8 cellular contexts compared by ENCODE assay signal in the genomic region with DNA sequence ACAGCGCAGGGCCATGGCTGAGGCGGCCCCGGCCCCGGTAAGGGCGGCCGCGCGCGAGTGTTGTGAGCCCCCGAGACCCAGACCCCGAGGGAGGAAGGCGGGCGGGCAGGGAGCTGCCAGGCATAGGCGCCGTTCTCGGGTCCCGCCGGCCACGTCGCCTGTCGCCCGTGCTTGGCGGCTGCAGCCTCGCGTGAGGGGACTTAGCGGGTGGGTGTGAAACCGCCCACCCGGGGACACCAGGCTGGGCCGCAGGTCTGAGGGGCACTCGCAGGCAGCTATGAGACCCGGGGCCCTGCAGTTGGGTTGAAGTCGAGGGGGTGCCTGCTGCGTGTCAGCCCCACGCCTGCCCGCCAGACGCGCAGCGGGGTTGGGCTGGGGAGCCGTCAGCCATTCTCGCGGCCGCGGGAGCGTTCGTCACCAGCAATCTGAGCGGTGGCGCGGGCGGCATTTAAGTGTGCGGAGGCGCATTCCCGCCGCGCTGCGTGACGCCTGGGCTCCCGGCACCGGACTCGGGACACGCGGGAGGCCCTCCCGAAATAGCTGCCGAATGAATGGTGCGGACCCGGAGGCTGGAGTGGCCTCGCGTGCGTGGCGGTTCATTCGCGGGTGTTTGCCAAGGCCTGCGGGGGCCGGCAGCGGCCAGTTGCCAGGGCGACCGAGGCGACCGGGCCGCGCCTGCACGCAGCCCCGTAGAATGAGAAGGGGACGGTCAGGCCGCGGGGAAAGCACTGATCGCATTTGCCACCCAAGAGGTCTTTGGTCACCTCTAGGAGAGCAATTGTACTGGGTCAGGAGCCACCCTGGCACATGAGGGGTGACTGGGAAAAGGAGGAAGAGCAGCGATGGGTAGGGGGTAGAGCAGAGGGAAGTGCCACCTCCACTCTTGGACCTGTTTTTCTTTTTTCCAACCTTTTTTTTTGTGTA. TPM values are rescaled to one million over a fixed set of nuclear protein-coding genes. Genes with fewer than 3 reads are reported as not detected.
DNase-seq lines count a peak whose midpoint lies in the region; ATAC-seq lines count a peak whose summit lies in the region.

No MANE protein-coding gene starts in this region.

- H3K9me3 Mint-ChIP-seq in IgD-negative memory B cell: no peaks in the 10 kb centered on the region

- H3K27ac ChIP-seq in skin epidermis: peak overlapping the region; percentile 65 to 99 (median 94)

- in situ Hi-C loops in T47D (cut with HindIII; ENCODE audit: low pct_unique_long_range_greater_than_20kb, low sequenced_read_pairs): no loop called here

- ATAC-seq in GM21717 (IDR thresholded peaks at IDR 0.05; ENCODE audit: unreplicated experiment): peak; percentile 39

- peak overlapping the region; percentile 61 to 98 (median 83) for H3K4me3 ChIP-seq in skin epidermis

- H3K27me3 Mint-ChIP-seq in IgD-negative memory B cell: no peaks in the 10 kb centered on the region

- H3K4me1 Mint-ChIP-seq in IgD-negative memory B cell: peaks cover 21 to 26% (median 24%) of the 10 kb centered on the region in 3 donors

- H3K4me3 Mint-ChIP-seq in IgD-negative memory B cell: peak overlapping the region; percentile 90 to 99 (median 96)

- DNase-seq in ELR (ENCODE audit: low read depth) (peak; percentile 70), UCSD-AML1 (lab: John Stamatoyannopoulos, UW; ENCODE audit: unreplicated experiment) (peak; percentile 42), T47D (ENCODE audit: low read depth in 1 of 2, low spot score in 1 of 2) (peak; percentile 39 to 49), iPS-NIHi11 (ENCODE audit: low spot score) (peak; percentile 58), A172 (ENCODE audit: low spot score) (no peak)

- peak overlapping the region; percentile 74 to 90 (median 90) for H3K27ac Mint-ChIP-seq in IgD-negative memory B cell

- H3K36me3 Mint-ChIP-seq in IgD-negative memory B cell: no peaks in the 10 kb centered on the region

RNA-seq across cellular contexts. Expression of a gene that starts 0.7 kb away (rescaled TPM):
- 13.2 TPM for polyA plus RNA-seq in IgD-negative memory B cell
- total RNA-seq in A172 (2014; rRNA removed; shearing (Covaris generic)): 7.3 and 9.2 TPM in 2 replicates

RNA-seq across cellular contexts. Expression of a gene that starts 21.9 kb away (rescaled TPM):
- polyA plus RNA-seq in IgD-negative memory B cell: 0.95 TPM
- 1.9 and 2.7 TPM in 2 replicates for total RNA-seq in A172 (2014; rRNA removed; shearing (Covaris generic))

RNA-seq across cellular contexts. Expression of a gene that starts 47.4 kb away (rescaled TPM):
- 1.9 TPM for polyA plus RNA-seq in IgD-negative memory B cell
- 18.0 and 19.1 TPM in 2 replicates for total RNA-seq in A172 (2014; rRNA removed; shearing (Covaris generic))

RNA-seq across cellular contexts. Expression of a gene that starts 57.5 kb away (rescaled TPM):
- polyA plus RNA-seq in IgD-negative memory B cell: 12.8 TPM
- total RNA-seq in A172 (2014; rRNA removed; shearing (Covaris generic)): 3.4 and 5.8 TPM in 2 replicates
